In the genomic region with DNA sequence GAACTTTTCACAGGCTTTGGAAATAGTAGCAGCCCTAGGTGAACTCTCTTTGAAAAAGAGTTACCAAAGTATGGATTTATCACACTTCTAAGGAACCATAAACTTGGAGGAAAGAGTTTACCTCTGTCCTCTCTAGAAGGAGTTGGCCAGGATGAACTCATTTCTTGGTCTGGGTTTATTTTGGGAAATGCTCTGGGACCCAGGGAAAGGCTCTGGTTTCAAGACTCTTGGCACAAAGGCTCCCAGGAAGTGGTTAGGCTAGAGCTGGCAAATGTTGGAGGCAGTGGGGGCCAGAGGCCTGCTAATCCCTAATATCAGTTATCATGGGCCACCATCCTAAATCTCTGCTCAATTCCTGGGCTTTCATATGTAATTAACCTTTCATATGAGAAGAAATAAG, we compare ENCODE assay signal across 22 cellular contexts. TPM values are rescaled to one million over a fixed set of nuclear protein-coding genes. Genes with fewer than 3 reads are reported as not detected.
DNase-seq lines count a peak whose midpoint lies in the region; ATAC-seq and TF ChIP-seq lines count a peak whose summit lies in the region.
"Had no signal": no experiment of that assay in that cellular context is flagged by ENCODE, and none has a peak within 500 bp of the region (broad histone marks: within the 10 kb centered on the region; RNA-seq: fewer than 3 reads in every experiment).

No MANE protein-coding gene starts in this region.

- H3K9me3 Mint-ChIP-seq in WTC11, result no peaks in the 10 kb centered on the region

- no peak overlapping the region for H3K4me3 Mint-ChIP-seq in WTC11
- H3K4me3 Mint-ChIP-seq: stimulated activated naive CD8-positive, alpha-beta T cell treated with anti-CD3 and anti-CD28 coated beads, Interleukin-15, Interleukin-2, amounts not matched to agents 100 ng/mL and 50 ng/mL, for 24 hours; type B pancreatic cell had no signal

- peaks cover 5% of the 10 kb centered on the region for H3K9me3 ChIP-seq in trophoblast cell (ENCODE audit: insufficient read depth, low read depth, low read length)

- H3K27me3 ChIP-seq in trophoblast cell (ENCODE audit: insufficient read depth, low read length), result no peaks in the 10 kb centered on the region

- no peak for TF ChIP-seq CTCF in epithelial cell of esophagus (IDR thresholded peaks at IDR 0.05; ENCODE audit: insufficient read depth, low read depth, low read length, missing control alignments)
- no peak for TF ChIP-seq CTCF in WTC11 (IDR thresholded peaks at IDR 0.05)

- H3K36me3 ChIP-seq in trophoblast cell (ENCODE audit: control insufficient read depth in 1 of 2, insufficient read depth in 2 of 2, low read length in 2 of 2), result no peaks in the 10 kb centered on the region

- H4K91ac ChIP-seq in trophoblast cell (ENCODE audit: low read depth, low read length), result peak overlapping the region; percentile 51

- no peak overlapping the region for H3K18ac ChIP-seq in trophoblast cell (ENCODE audit: low read length)

- H3K36me3 Mint-ChIP-seq in WTC11, result no peaks in the 10 kb centered on the region
- H3K36me3 Mint-ChIP-seq: type B pancreatic cell had no signal

- CTCF ChIA-PET in WTC11 (lab: Charles Lee), result interaction anchor here (1.0 kb wide), 1 partner anchor 283 kb away, joined by 5 read pairs; a partner anchor contains a TSS

- H2BK120ac ChIP-seq in trophoblast cell (ENCODE audit: insufficient read depth, low read length, poor library complexity), result peak overlapping the region; percentile 38

- H3K4me1 Mint-ChIP-seq in WTC11, result peaks cover 7% of the 10 kb centered on the region

- H3K23ac ChIP-seq in trophoblast cell (ENCODE audit: low read length), result no peak overlapping the region

- H2BK12ac ChIP-seq in trophoblast cell (ENCODE audit: low read length), result peak overlapping the region; percentile 69

- H3K27me3 Mint-ChIP-seq in WTC11 (ENCODE audit: low read depth), result no peaks in the 10 kb centered on the region; the same call in 1 of the 2 replicates
- H3K27me3 Mint-ChIP-seq: type B pancreatic cell had no signal

- H4K8ac ChIP-seq in trophoblast cell (ENCODE audit: low read depth, low read length), result no peak overlapping the region

- H3K4me1 ChIP-seq in trophoblast cell (ENCODE audit: control insufficient read depth in 1 of 2, insufficient read depth in 2 of 2, low read length in 2 of 2), result peaks cover 3 to 10% of the 10 kb centered on the region in 2 experiments
- H3K4me1 ChIP-seq: psoas muscle had no signal

- H2AK5ac ChIP-seq in trophoblast cell (ENCODE audit: low read length), result no peak overlapping the region

- no peaks in the 10 kb centered on the region for H3K79me2 ChIP-seq in trophoblast cell (ENCODE audit: control insufficient read depth, insufficient read depth, low read length, poor library complexity)

- no peak overlapping the region for H3K14ac ChIP-seq in trophoblast cell (ENCODE audit: low read length)

- H4K12ac ChIP-seq in trophoblast cell (ENCODE audit: low read depth, low read length), result no peak overlapping the region

- H3K27ac Mint-ChIP-seq in WTC11, result no peak overlapping the region
- H3K27ac Mint-ChIP-seq: stimulated activated naive CD8-positive, alpha-beta T cell treated with anti-CD3 and anti-CD28 coated beads, Interleukin-15, Interleukin-2, amounts not matched to agents 100 ng/mL and 50 ng/mL, for 24 hours; type B pancreatic cell had no signal

- H3K27ac ChIP-seq in trophoblast cell (ENCODE audit: low read depth, low read length), result no peak overlapping the region
- H3K27ac ChIP-seq: psoas muscle had no signal

- POLR2A ChIA-PET in WTC11 (lab: Charles Lee), result no interaction called here

- DNase-seq in GM04504 (ENCODE audit: low read depth) (peak; percentile 5), NCI-H226 (peak; percentile 71), epithelial cell of esophagus (ENCODE audit: low read depth) (peak; percentile 18), trophoblast cell (no peak), WTC11 (ENCODE audit: low spot score) (no peak), GF-D8 (lab: John Stamatoyannopoulos, UW) (no peak), NCI-H1694 (lab: John Stamatoyannopoulos, UW) (no peak)
- no peak for DNase-seq in stimulated activated CD4-positive, alpha-beta T cell treated with anti-CD3 and anti-CD28 coated beads, Interleukin-4, amount 100 ng/mL, for 1 hour
- DNase-seq: activated CD4-positive, alpha-beta T cell treated with anti-CD3 and anti-CD28 coated beads, Interleukin-2, amount 50 U/mL, for 48 hours; activated gamma-delta T cell; AML-193; cerebellar nuclear complex; glutamatergic neuron; NCI-H146; NCI-H82; OCI-M1; psoas muscle; small intestine; stimulated activated CD4-positive, alpha-beta T cell treated with anti-CD3 and anti-CD28 coated beads, Interleukin-2, amount 100 ng/mL, for 48 hours had no signal

- no peak for ATAC-seq in WTC11
- ATAC-seq: HepG2 had no signal

- H3K79me1 ChIP-seq in trophoblast cell (ENCODE audit: low read length), result peaks cover 2% of the 10 kb centered on the region

- H3K9ac ChIP-seq in trophoblast cell (ENCODE audit: low read length), result no peak overlapping the region

- H3K4ac ChIP-seq in trophoblast cell (ENCODE audit: low read depth, low read length), result no peak overlapping the region

- no peak overlapping the region for H3K4me2 ChIP-seq in trophoblast cell (ENCODE audit: low read length)

- peak overlapping the region; percentile 39 for H2BK5ac ChIP-seq in trophoblast cell (ENCODE audit: low read depth, low read length, poor library complexity)

- no peak overlapping the region for H2AFZ ChIP-seq in trophoblast cell (ENCODE audit: insufficient read depth, low read length, poor library complexity)

- H3K4me3 ChIP-seq in epithelial cell of esophagus (ENCODE audit: low read length) (no peak overlapping the region), trophoblast cell (ENCODE audit: low read depth, low read length) (no peak overlapping the region)
- H3K4me3 ChIP-seq: psoas muscle had no signal

TF ChIP-seq in WTC11, 78 proteins besides CTCF, POLR2A, EP300 and RAD21:
- TF ChIP-seq GRHL2 (CRISPR knock-in tag; IDR thresholded peaks at IDR 0.05; ENCODE audit: insufficient replicate concordance, severe bottlenecking) (no peak), SP1 (CRISPR knock-in tag; conservative IDR thresholded peaks at IDR 0.05) (no peak), EMX1 (CRISPR knock-in tag; IDR thresholded peaks at IDR 0.05) (no peak), SOX15 (CRISPR knock-in tag; IDR thresholded peaks at IDR 0.05) (no peak), JAZF1 (CRISPR knock-in tag; IDR thresholded peaks at IDR 0.05) (no peak), GTF2I (CRISPR knock-in tag; conservative IDR thresholded peaks at IDR 0.05) (no peak), RELA (CRISPR knock-in tag; IDR thresholded peaks at IDR 0.05; ENCODE audit: borderline replicate concordance) (no peak), NFE2L1 (CRISPR knock-in tag; IDR thresholded peaks at IDR 0.05) (no peak)
- TF ChIP-seq, protein P1, sequence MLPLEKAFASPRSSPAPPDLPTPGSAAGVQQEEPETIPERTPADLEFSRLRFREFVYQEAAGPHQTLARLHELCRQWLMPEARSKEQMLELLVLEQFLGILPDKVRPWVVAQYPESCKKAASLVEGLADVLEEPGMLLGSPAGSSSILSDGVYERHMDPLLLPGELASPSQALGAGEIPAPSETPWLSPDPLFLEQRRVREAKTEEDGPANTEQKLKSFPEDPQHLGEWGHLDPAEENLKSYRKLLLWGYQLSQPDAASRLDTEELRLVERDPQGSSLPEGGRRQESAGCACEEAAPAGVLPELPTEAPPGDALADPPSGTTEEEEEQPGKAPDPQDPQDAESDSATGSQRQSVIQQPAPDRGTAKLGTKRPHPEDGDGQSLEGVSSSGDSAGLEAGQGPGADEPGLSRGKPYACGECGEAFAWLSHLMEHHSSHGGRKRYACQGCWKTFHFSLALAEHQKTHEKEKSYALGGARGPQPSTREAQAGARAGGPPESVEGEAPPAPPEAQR (CRISPR knock-in tag; IDR thresholded peaks at IDR 0.05), result no peak
- TF ChIP-seq, protein P2, sequence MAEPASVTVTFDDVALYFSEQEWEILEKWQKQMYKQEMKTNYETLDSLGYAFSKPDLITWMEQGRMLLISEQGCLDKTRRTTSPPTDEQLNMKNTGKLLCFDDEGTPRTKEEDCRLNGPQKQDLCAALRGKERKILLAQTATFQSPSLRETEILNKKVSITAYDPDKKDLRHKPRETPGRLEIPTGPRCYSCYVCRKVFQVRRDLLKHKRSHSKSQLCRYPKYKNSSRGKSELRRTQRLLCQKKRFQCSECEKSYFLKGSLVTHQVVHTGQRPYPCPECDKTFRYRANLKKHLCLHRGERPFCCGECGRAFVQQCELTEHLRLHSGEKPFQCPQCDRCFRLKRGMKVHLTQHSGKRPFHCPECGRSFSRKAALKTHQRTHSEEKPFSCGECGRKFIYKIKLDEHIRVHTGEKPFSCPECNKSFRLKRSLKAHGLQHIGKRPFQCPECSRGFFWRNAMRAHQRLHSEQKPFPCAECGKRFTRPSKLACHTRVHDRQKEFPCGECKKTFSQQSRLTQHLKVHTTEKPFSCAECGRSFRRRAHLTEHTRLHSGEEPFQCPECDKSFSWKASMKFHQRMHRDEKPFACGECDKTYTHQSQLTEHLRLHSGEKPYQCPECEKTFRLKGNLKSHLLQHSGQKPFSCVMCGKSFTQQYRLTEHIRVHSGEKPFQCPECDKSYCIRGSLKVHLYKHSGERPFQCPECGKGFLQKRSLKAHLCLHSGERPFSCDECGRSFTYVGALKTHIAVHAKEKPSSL (CRISPR knock-in tag; conservative IDR thresholded peaks at IDR 0.05), result no peak
TF ChIP-seq in WTC11: peak in this region for 0.

RNA-seq across cellular contexts. Expression of a gene that starts 36.3 kb away (rescaled TPM):
- polyA plus RNA-seq in trophoblast cell (2013), result 29.5 and 33.6 TPM in 2 replicates
- total RNA-seq in WTC11 (2021), result 43.9 to 47.2 TPM (median 44.4 TPM) in 3 replicates

Comparison
In these comparisons a context has a peak if more than half of its experiments do, and no peak if none do; other contexts are left out.
1. DNase-seq: peak in GM04504 (single experiment), NCI-H226 (single experiment) and epithelial cell of esophagus (single experiment); none in trophoblast cell (0 of 2), WTC11 (single experiment), GF-D8 (single experiment), NCI-H1694 (single experiment) and stimulated activated CD4-positive, alpha-beta T cell treated with anti-CD3 and anti-CD28 coated beads, Interleukin-4, amount 100 ng/mL, for 1 hour (single experiment).